Comparison of ENCODE assay signal across 10 cellular contexts in genomic region chr15:42577514-42578031, GRCh38. TPM values are rescaled to one million over a fixed set of nuclear protein-coding genes. Genes with fewer than 3 reads are reported as not detected.
DNase-seq lines count a peak whose midpoint lies in the region; ATAC-seq and TF ChIP-seq lines count a peak whose summit lies in the region.
"Had no signal": no experiment of that assay in that cellular context is flagged by ENCODE, and none has a peak within 500 bp of the region (broad histone marks: within the 10 kb centered on the region; RNA-seq: fewer than 3 reads in every experiment).

No MANE protein-coding gene starts in this region.

- WGBS in mesendoderm (ENCODE audit: extremely low coverage, insufficient coverage, low lambda C conversion rate), result no CpG with 5 or more reads among the region's 1 CpG

- H3K79me2 ChIP-seq in mesendoderm (ENCODE audit: control insufficient read depth, insufficient read depth, low read length), result no peaks in the 10 kb centered on the region

- H3K23ac ChIP-seq in mesendoderm (ENCODE audit: low read length), result no peak overlapping the region

- no peak overlapping the region for H3K4me3 Mint-ChIP-seq in stimulated activated memory B cell treated with anti-CD40 and anti-IgM and Interleukin-4, amounts not matched to agents 10 μg/mL and 1 μg/mL and 100 μg/mL, for 72 hours

- no peaks in the 10 kb centered on the region for H3K27me3 Mint-ChIP-seq in stimulated activated memory B cell treated with anti-CD40 and anti-IgM and Interleukin-4, amounts not matched to agents 10 μg/mL and 1 μg/mL and 100 μg/mL, for 72 hours

- H2BK15ac ChIP-seq in mesendoderm (replicated peaks; ENCODE audit: low read depth), result no peak overlapping the region

- H3K27me3 ChIP-seq in BLaER1, result no peaks in the 10 kb centered on the region
- H3K27me3 ChIP-seq in mesendoderm (ENCODE audit: insufficient read depth, low read length, poor library complexity), result no peaks in the 10 kb centered on the region

- H3K9me3 ChIP-seq in BLaER1 (no peaks in the 10 kb centered on the region), HEK293 (ENCODE audit: control insufficient read depth, insufficient read depth, low read depth, low read length) (no peaks in the 10 kb centered on the region)

- no peak overlapping the region for H4K8ac ChIP-seq in mesendoderm (ENCODE audit: low read depth, low read length)

- no peaks in the 10 kb centered on the region for H3K9me3 Mint-ChIP-seq in stimulated activated memory B cell treated with anti-CD40 and anti-IgM and Interleukin-4, amounts not matched to agents 10 μg/mL and 1 μg/mL and 100 μg/mL, for 72 hours

- no peak overlapping the region for H2BK5ac ChIP-seq in mesendoderm (ENCODE audit: low read length)

- H3K9ac ChIP-seq in BLaER1, result no peak overlapping the region
- H3K9ac ChIP-seq in mesendoderm (ENCODE audit: low read length), result no peak overlapping the region

- ATAC-seq in HG03095 (IDR thresholded peaks at IDR 0.05; ENCODE audit: unreplicated experiment), result no peak
- ATAC-seq in stimulated activated memory B cell treated with anti-CD40 and anti-IgM and Interleukin-4, amounts not matched to agents 10 μg/mL and 1 μg/mL and 100 μg/mL, for 72 hours, result no peak

- CTCF ChIA-PET in HEK293 (lab: Yijun Ruan, JAX), result interaction anchor here (0.6 to 0.7 kb wide), 2 partner anchors 11 to 17 kb away, joined by 3 read pairs; no protein-coding TSS in a partner anchor

- POLR2A ChIA-PET in HEK293 (lab: Yijun Ruan, JAX), result no interaction called here

- no peaks in the 10 kb centered on the region for H3K79me1 ChIP-seq in mesendoderm (ENCODE audit: low read length)

- no peak overlapping the region for H3K56ac ChIP-seq in mesendoderm (ENCODE audit: low read length)

- H3K36me3 ChIP-seq in BLaER1, result no peaks in the 10 kb centered on the region
- no peaks in the 10 kb centered on the region for H3K36me3 ChIP-seq in HEK293 (ENCODE audit: control insufficient read depth in 2 of 2, insufficient read depth in 1 of 2, low read length in 2 of 2)
- H3K36me3 ChIP-seq in mesendoderm (ENCODE audit: control insufficient read depth, insufficient read depth, low read length), result no peaks in the 10 kb centered on the region

- no peak overlapping the region for H2BK120ac ChIP-seq in mesendoderm (ENCODE audit: low read depth, low read length)

- H4K5ac ChIP-seq in mesendoderm (ENCODE audit: low read length), result no peak overlapping the region

- peak overlapping the region; percentile 94 for H3K4me2 ChIP-seq in BLaER1
- no peak overlapping the region for H3K4me2 ChIP-seq in mesendoderm (ENCODE audit: low read length)

- H3K27ac ChIP-seq in BLaER1 (no peak overlapping the region), HEK293 (ENCODE audit: extremely low read depth, low read depth, low read length) (no peak overlapping the region), mesendoderm (ENCODE audit: low read depth, low read length) (no peak overlapping the region)

- H3K18ac ChIP-seq in mesendoderm (ENCODE audit: low read length), result no peak overlapping the region

- peaks cover 18% of the 10 kb centered on the region; the same call in 1 of the 2 replicates for H4K20me1 ChIP-seq in BLaER1

- no peak for TF ChIP-seq CTCF in HEK293 (tag by site-specific recombination; IDR thresholded peaks at IDR 0.05)

- H2AK5ac ChIP-seq in mesendoderm (ENCODE audit: low read length), result no peak overlapping the region

- peaks cover 41% of the 10 kb centered on the region for H3K4me1 Mint-ChIP-seq in stimulated activated memory B cell treated with anti-CD40 and anti-IgM and Interleukin-4, amounts not matched to agents 10 μg/mL and 1 μg/mL and 100 μg/mL, for 72 hours

- H3K4me1 ChIP-seq in BLaER1 (peaks cover 69% of the 10 kb centered on the region), HEK293 (ENCODE audit: control insufficient read depth, insufficient read depth, low read length) (peaks cover 3% of the 10 kb centered on the region), mesendoderm (ENCODE audit: control insufficient read depth, low read depth, low read length) (no peaks in the 10 kb centered on the region)

- DNase-seq in astrocyte of the hippocampus (ENCODE audit: low read depth, low spot score) (peak; percentile 65), mesendoderm (peak; percentile 94), NCI-H774 (lab: John Stamatoyannopoulos, UW) (no peak), NOMO-1 treated with DMSO at 0.1 percent for 48 hours (lab: John Stamatoyannopoulos, UW; ENCODE audit: unreplicated experiment) (no peak)
- DNase-seq: activated CD4-positive, alpha-beta T cell treated with anti-CD3 and anti-CD28 coated beads, Interleukin-2, amount 50 U/mL, for 1 hour; stimulated activated CD4-positive, alpha-beta T cell treated with anti-CD3 and anti-CD28 coated beads, Interleukin-4, amount 100 ng/mL, for 4 hours had no signal

- H3K27ac Mint-ChIP-seq in stimulated activated memory B cell treated with anti-CD40 and anti-IgM and Interleukin-4, amounts not matched to agents 10 μg/mL and 1 μg/mL and 100 μg/mL, for 72 hours, result no peak overlapping the region

- H3K4me3 ChIP-seq in BLaER1, result no peak overlapping the region
- H3K4me3 ChIP-seq in HEK293 (ENCODE audit: low read depth, low read length), result no peak overlapping the region
- H3K4me3 ChIP-seq in mesendoderm (ENCODE audit: low read length), result no peak overlapping the region

- H3K36me3 Mint-ChIP-seq in stimulated activated memory B cell treated with anti-CD40 and anti-IgM and Interleukin-4, amounts not matched to agents 10 μg/mL and 1 μg/mL and 100 μg/mL, for 72 hours, result no peaks in the 10 kb centered on the region

- H3K4ac ChIP-seq in mesendoderm (ENCODE audit: low read depth, low read length), result no peak overlapping the region

TF ChIP-seq in HEK293, 187 proteins besides CTCF, POLR2A, EP300 and RAD21 (continues in another document):
- peak; percentile 63; the same call in 1 of the 2 replicates for TF ChIP-seq PRDM1 (tag by site-specific recombination; IDR thresholded peaks at IDR 0.05)
- no peak for TF ChIP-seq KLF8 (tag by site-specific recombination; IDR thresholded peaks at IDR 0.05)
- no peak for TF ChIP-seq ZNF248 (tag by site-specific recombination; IDR thresholded peaks at IDR 0.05)
- TF ChIP-seq PRDM10 (tag by site-specific recombination; IDR thresholded peaks at IDR 0.05), result peak; percentile 82
- no peak for TF ChIP-seq ZNF398 (tag by site-specific recombination; IDR thresholded peaks at IDR 0.05)
- no peak for TF ChIP-seq ZNF692 (tag by site-specific recombination; IDR thresholded peaks at IDR 0.05)
- no peak for TF ChIP-seq MZF1 (tag by site-specific recombination; IDR thresholded peaks at IDR 0.05; ENCODE audit: borderline replicate concordance)
- peak; percentile 72 for TF ChIP-seq ZIC2 (tag by site-specific recombination; IDR thresholded peaks at IDR 0.05)
- no peak for TF ChIP-seq ZNF140 (tag by site-specific recombination; IDR thresholded peaks at IDR 0.05)

RNA-seq across cellular contexts. Expression of gene STARD9, which starts 2.2 kb away (rescaled TPM):
- 0.48 TPM for polyA plus RNA-seq in mesendoderm (2013, experiment 1 of 2)
- 0.53 TPM for polyA plus RNA-seq in mesendoderm (2013, experiment 2 of 2)

RNA-seq across cellular contexts. Expression of gene HAUS2, which starts 28.9 kb away (rescaled TPM):
- polyA plus RNA-seq in mesendoderm (2013, experiment 1 of 2), result 22.2 TPM
- 20.1 TPM for polyA plus RNA-seq in mesendoderm (2013, experiment 2 of 2)

RNA-seq across cellular contexts. Expression of gene LRRC57, which starts 29.0 kb away (rescaled TPM):
- 7.5 TPM for polyA plus RNA-seq in mesendoderm (2013, experiment 1 of 2)
- polyA plus RNA-seq in mesendoderm (2013, experiment 2 of 2), result 7.3 TPM

Comparison
In these comparisons a context has a peak if more than half of its experiments do, and no peak if none do; other contexts are left out.
1. DNase-seq: peak in astrocyte of the hippocampus (single experiment) and mesendoderm (single experiment); none in NCI-H774 (single experiment) and NOMO-1 treated with DMSO at 0.1 percent for 48 hours (single experiment).